In genomic region chr6:149318581-149319286, GRCh38 we compare ENCODE assay signal across 8 cellular contexts. TPM values are rescaled to one million over a fixed set of nuclear protein-coding genes. Genes with fewer than 3 reads are reported as not detected.
DNase-seq lines count a peak whose midpoint lies in the region; ATAC-seq and TF ChIP-seq lines count a peak whose summit lies in the region.

No MANE protein-coding gene starts in this region.

- peaks cover 39% of the 10 kb centered on the region for H3K4me1 ChIP-seq in body of pancreas
- peaks cover 0 to 34% (median 4%) of the 10 kb centered on the region in 4 donors for H3K4me1 ChIP-seq in right lobe of liver
- H3K4me1 ChIP-seq in thoracic aorta (ENCODE audit: control insufficient read depth in 1 of 2, low read depth in 2 of 2) = peaks cover 39 to 51% of the 10 kb centered on the region in 2 donors

- H3K9me3 ChIP-seq in body of pancreas = no peaks in the 10 kb centered on the region
- H3K9me3 ChIP-seq in right lobe of liver = no peaks in the 10 kb centered on the region
- H3K9me3 ChIP-seq in thoracic aorta = no peaks in the 10 kb centered on the region

- TF ChIP-seq POLR2A in body of pancreas (IDR thresholded peaks at IDR 0.05) = no peak
- TF ChIP-seq POLR2A in right lobe of liver (IDR thresholded peaks at IDR 0.05) = no peak

- 1 to 3% methylated on average over 14 of the region's 14 CpGs for WGBS in body of pancreas, 2 donors
- WGBS in right lobe of liver (ENCODE audit: insufficient coverage, low coverage, low lambda C conversion rate, missing lambda C conversion rate) = 1% methylated on average over 14 of the region's 14 CpGs

- H3K36me3 ChIP-seq in body of pancreas (replicated peaks in 1 of 2; ENCODE audit: insufficient read depth in 1 of 2, low read depth in 2 of 2) (no peaks in the 10 kb centered on the region), right lobe of liver (no peaks in the 10 kb centered on the region), thoracic aorta (no peaks in the 10 kb centered on the region)

- TF ChIP-seq CTCF in body of pancreas (IDR thresholded peaks at IDR 0.05) (no peak), right lobe of liver (IDR thresholded peaks at IDR 0.05) (no peak), thoracic aorta (IDR thresholded peaks at IDR 0.05) (no peak)

- H3K27ac ChIP-seq in body of pancreas (peak overlapping the region; percentile 94 to 99 (median 98)), right lobe of liver (peak overlapping the region; percentile 88 to 92 (median 92)), thoracic aorta (peak overlapping the region; percentile 88 to 99)

- H3K27me3 ChIP-seq in body of pancreas (no peaks in the 10 kb centered on the region), right lobe of liver (no peaks in the 10 kb centered on the region), thoracic aorta (replicated peaks; ENCODE audit: insufficient read depth) (no peaks in the 10 kb centered on the region)

- DNase-seq in NCI-H1417 (lab: John Stamatoyannopoulos, UW) (peak; percentile 18 to 73 (median 65)), NCI-H1417 treated with DMSO at 0.1 percent for 48 hours (lab: John Stamatoyannopoulos, UW) (no peak), NCI-H526 (lab: John Stamatoyannopoulos, UW) (peak; percentile 18 to 56), body of pancreas (peak in 1 of 4 donors; percentile 2), right lobe of liver (no peak), thoracic aorta (ENCODE audit: low spot score) (no peak), NCI-H1694 (lab: John Stamatoyannopoulos, UW) (no peak)

- intact Hi-C loops in body of pancreas (cut with DNase I) = no loop called here
- intact Hi-C loops in right lobe of liver (cut with DNase I) = no loop called here

- ATAC-seq in GM21526 (IDR thresholded peaks at IDR 0.05; ENCODE audit: low FRiP score, unreplicated experiment) (peak; percentile 24), body of pancreas (no peak), right lobe of liver (peak in 3 of 4 donors; percentile 9 to 42 (median 34)), thoracic aorta (ENCODE audit: insufficient number of reproducible peaks, low FRiP score, low read depth) (no peak)

- H3K4me3 ChIP-seq in body of pancreas (peak overlapping the region; percentile 66 to 99), right lobe of liver (peak overlapping the region; percentile 88 to 92 (median 89)), thoracic aorta (peak overlapping the region; percentile 95)

RNA-seq across cellular contexts. Expression of gene TAB2, which starts 1.2 kb away (rescaled TPM):
- total RNA-seq in body of pancreas (10 to 100 TPM; 25.7 to 26.2 TPM), right lobe of liver (10 to 100 TPM; 25.5 to 33.1 (median 30.2) TPM), thoracic aorta (10 to 100 TPM; 56.0 to 61.7 TPM)

Comparison
In these comparisons a context has a peak if more than half of its experiments do, and no peak if none do; other contexts are left out.
1. DNase-seq: peak in NCI-H1417 (3 of 3) and NCI-H526 (2 of 2); none in NCI-H1417 treated with DMSO at 0.1 percent for 48 hours (single experiment), right lobe of liver (0 of 3), thoracic aorta (single experiment) and NCI-H1694 (single experiment).
2. ATAC-seq: peak in GM21526 (single experiment) and right lobe of liver (3 of 4); none in body of pancreas (single experiment) and thoracic aorta (single experiment).
3. Peak in every context shown above with its lines, with median percentiles within 50 percentile points of each other: H3K27ac ChIP-seq and H3K4me3 ChIP-seq.